Comparison of ENCODE assay signal across 10 cellular contexts in genomic region chr10:95474228-95475002, GRCh38.
DNase-seq lines count a peak whose midpoint lies in the region; ATAC-seq and TF ChIP-seq lines count a peak whose summit lies in the region.
"Had no signal": no experiment of that assay in that cellular context is flagged by ENCODE, and none has a peak within 500 bp of the region (broad histone marks: within the 10 kb centered on the region; RNA-seq: fewer than 3 reads in every experiment).

No MANE protein-coding gene starts in this region.

- WGBS in suprapubic skin: 22% methylated on average over 7 of the region's 7 CpGs

- no peaks in the 10 kb centered on the region for H3K9me3 Mint-ChIP-seq in natural killer cell treated with Interleukin-12 subunit alpha and Interleukin-12 subunit beta and Interleukin-15 and Interleukin-18, amount 100 ng/mL, for 72 hours
- H3K9me3 Mint-ChIP-seq: T-helper 2 cell treated with Interferon-gamma antibody and Interleukin-4, amounts not matched to agents 5 μg/mL and 100 μg/mL, for 36 hours had no signal

- no peak overlapping the region for H3K27ac Mint-ChIP-seq in natural killer cell treated with Interleukin-12 subunit alpha and Interleukin-12 subunit beta and Interleukin-15 and Interleukin-18, amount 100 ng/mL, for 72 hours
- H3K27ac Mint-ChIP-seq: T-helper 2 cell treated with Interferon-gamma antibody and Interleukin-4, amounts not matched to agents 5 μg/mL and 100 μg/mL, for 36 hours had no signal

- TF ChIP-seq POLR2A in suprapubic skin (IDR thresholded peaks at IDR 0.05): no peak

- H3K4me3 ChIP-seq in cardiac fibroblast (replicated peaks in 1 of 2; ENCODE audit: low read depth in 2 of 2, low read length in 2 of 2): no peak overlapping the region
- no peak overlapping the region for H3K4me3 ChIP-seq in suprapubic skin

- no peaks in the 10 kb centered on the region for H3K36me3 ChIP-seq in suprapubic skin

- peaks cover 52% of the 10 kb centered on the region for H3K4me1 ChIP-seq in suprapubic skin

- no peak overlapping the region for H3K4me3 Mint-ChIP-seq in natural killer cell treated with Interleukin-12 subunit alpha and Interleukin-12 subunit beta and Interleukin-15 and Interleukin-18, amount 100 ng/mL, for 72 hours
- H3K4me3 Mint-ChIP-seq: T-helper 2 cell treated with Interferon-gamma antibody and Interleukin-4, amounts not matched to agents 5 μg/mL and 100 μg/mL, for 36 hours had no signal

- H3K27ac ChIP-seq in layer of hippocampus (ENCODE audit: low read depth, low read length) (peak overlapping the region; percentile 80), suprapubic skin (peak overlapping the region; percentile 82)

- H3K4me1 Mint-ChIP-seq in natural killer cell treated with Interleukin-12 subunit alpha and Interleukin-12 subunit beta and Interleukin-15 and Interleukin-18, amount 100 ng/mL, for 72 hours (ENCODE audit: low read depth in 2 of 2): no peaks in the 10 kb centered on the region

- peaks cover under 1 to 3% of the 10 kb centered on the region in 2 donors for H3K27me3 Mint-ChIP-seq in natural killer cell treated with Interleukin-12 subunit alpha and Interleukin-12 subunit beta and Interleukin-15 and Interleukin-18, amount 100 ng/mL, for 72 hours

- H3K36me3 Mint-ChIP-seq in natural killer cell treated with Interleukin-12 subunit alpha and Interleukin-12 subunit beta and Interleukin-15 and Interleukin-18, amount 100 ng/mL, for 72 hours: no peaks in the 10 kb centered on the region

- H3K9me3 ChIP-seq in suprapubic skin: no peaks in the 10 kb centered on the region

- no peaks in the 10 kb centered on the region for H3K27me3 ChIP-seq in layer of hippocampus (ENCODE audit: control insufficient read depth, insufficient read depth, low read length)
- H3K27me3 ChIP-seq in suprapubic skin: no peaks in the 10 kb centered on the region

- no peak for TF ChIP-seq CTCF in cardiac fibroblast (IDR thresholded peaks at IDR 0.05; ENCODE audit: low read depth, low read length)
- TF ChIP-seq CTCF in suprapubic skin (IDR thresholded peaks at IDR 0.05): no peak

- DNase-seq in NCI-H1105 (lab: John Stamatoyannopoulos, UW) (peak; percentile 33), cardiac fibroblast (ENCODE audit: low read depth in 2 of 2) (peak; percentile 72), suprapubic skin (ENCODE audit: low spot score in 2 of 2) (no peak), NCI-H82 (lab: John Stamatoyannopoulos, UW) (no peak), CD1c-positive myeloid dendritic cell (ENCODE audit: extremely low spot score) (no peak)
- no peak for DNase-seq in natural killer cell treated with Interleukin-12 subunit alpha and Interleukin-12 subunit beta and Interleukin-15 and Interleukin-18, amount 100 ng/mL, for 72 hours (ENCODE audit: low spot score)
- DNase-seq: H7 had no signal

- ATAC-seq in natural killer cell treated with Interleukin-12 subunit alpha and Interleukin-12 subunit beta and Interleukin-15 and Interleukin-18, amount 100 ng/mL, for 72 hours: no peak
- ATAC-seq in HG03520 (IDR thresholded peaks at IDR 0.05; ENCODE audit: unreplicated experiment): no peak

- peak; percentile 97 for TF ChIP-seq EP300 in suprapubic skin (IDR thresholded peaks at IDR 0.05)

Comparison
In these comparisons a context has a peak if more than half of its experiments do, and no peak if none do; other contexts are left out.
1. DNase-seq: peak in NCI-H1105 (single experiment) and cardiac fibroblast (2 of 2); none in suprapubic skin (0 of 2), NCI-H82 (single experiment), natural killer cell treated with Interleukin-12 subunit alpha and Interleukin-12 subunit beta and Interleukin-15 and Interleukin-18, amount 100 ng/mL, for 72 hours (single experiment) and CD1c-positive myeloid dendritic cell (single experiment).